ENCODE assay signal across 13 cellular contexts in genomic region chr1:31101147-31101502, GRCh38. TPM values are rescaled to one million over a fixed set of nuclear protein-coding genes. Genes with fewer than 3 reads are reported as not detected.
DNase-seq lines count a peak whose midpoint lies in the region; ATAC-seq and TF ChIP-seq lines count a peak whose summit lies in the region.
"Had no signal": no experiment of that assay in that cellular context is flagged by ENCODE, and none has a peak within 500 bp of the region (broad histone marks: within the 10 kb centered on the region; RNA-seq: fewer than 3 reads in every experiment).

No MANE protein-coding gene starts in this region.

- H3K36me3 Mint-ChIP-seq in Calu3 (ENCODE audit: insufficient read depth, unreplicated experiment): no peaks in the 10 kb centered on the region
- H3K36me3 Mint-ChIP-seq: activated naive CD8-positive, alpha-beta T cell treated with anti-CD3 and anti-CD28 coated beads, Interleukin-2, amount 10 ng/mL, durations not matched to agents 7 days and 5 days had no signal

- H3K4me2 ChIP-seq in osteoblast (ENCODE audit: insufficient read depth, low read length): peak overlapping the region; percentile 68

- no peaks in the 10 kb centered on the region for H3K36me3 ChIP-seq in osteoblast (ENCODE audit: insufficient read depth, low read length)

- TF ChIP-seq CTCF in osteoblast (IDR thresholded peaks at IDR 0.05; ENCODE audit: extremely low read depth, low read depth, low read length): no peak
- TF ChIP-seq CTCF in Calu3 (IDR thresholded peaks at IDR 0.05; ENCODE audit: unreplicated experiment): no peak

- H3K79me2 ChIP-seq in osteoblast (ENCODE audit: insufficient read depth, low read length): no peaks in the 10 kb centered on the region

- H3K9me3 Mint-ChIP-seq in Calu3 (ENCODE audit: low read depth, unreplicated experiment): no peaks in the 10 kb centered on the region
- H3K9me3 Mint-ChIP-seq: activated B cell treated with CpG ODN at 0.5 μM for 24 hours; activated naive CD8-positive, alpha-beta T cell treated with anti-CD3 and anti-CD28 coated beads, Interleukin-2, amount 10 ng/mL, durations not matched to agents 7 days and 5 days had no signal

- peak overlapping the region; percentile 51 for H3K27ac ChIP-seq in osteoblast (ENCODE audit: low read depth, low read length)

- intact Hi-C loops in Calu3 (cut with micrococcal nuclease; ENCODE audit: unreplicated experiment): no loop called here

- peak; percentile 23 for ATAC-seq in esophagus mucosa
- ATAC-seq in HG02678 (IDR thresholded peaks at IDR 0.05; ENCODE audit: unreplicated experiment): no peak

- CTCF ChIA-PET in Calu3 (lab: Charles Lee): no interaction called here

- H3K27ac Mint-ChIP-seq in Calu3 (ENCODE audit: unreplicated experiment): no peak overlapping the region
- H3K27ac Mint-ChIP-seq: activated B cell treated with CpG ODN at 0.5 μM for 24 hours; activated naive CD8-positive, alpha-beta T cell treated with anti-CD3 and anti-CD28 coated beads, Interleukin-2, amount 10 ng/mL, durations not matched to agents 7 days and 5 days had no signal

- no peaks in the 10 kb centered on the region for H3K9me3 ChIP-seq in osteoblast (ENCODE audit: low read depth, low read length)

- no TSS peak for BruUV-seq in Calu3 (replicated peaks; lab: Mats Ljungman, UMichigan)

- H3K4me1 Mint-ChIP-seq in Calu3 (ENCODE audit: low read depth, unreplicated experiment): peaks cover 19% of the 10 kb centered on the region
- H3K4me1 Mint-ChIP-seq: activated B cell treated with CpG ODN at 0.5 μM for 24 hours; activated naive CD8-positive, alpha-beta T cell treated with anti-CD3 and anti-CD28 coated beads, Interleukin-2, amount 10 ng/mL, durations not matched to agents 7 days and 5 days had no signal

- no peak overlapping the region for H3K4me3 Mint-ChIP-seq in Calu3 (ENCODE audit: low read depth, unreplicated experiment)
- H3K4me3 Mint-ChIP-seq: activated B cell treated with CpG ODN at 0.5 μM for 24 hours; activated naive CD8-positive, alpha-beta T cell treated with anti-CD3 and anti-CD28 coated beads, Interleukin-2, amount 10 ng/mL, durations not matched to agents 7 days and 5 days had no signal

- H3K4me1 ChIP-seq in osteoblast (ENCODE audit: insufficient read depth, low read length): peaks cover 16% of the 10 kb centered on the region

- H3K27me3 ChIP-seq in osteoblast (ENCODE audit: insufficient read depth, low read length): no peaks in the 10 kb centered on the region

- H2AFZ ChIP-seq in osteoblast (ENCODE audit: low read length): peak overlapping the region; percentile 56

- no peak overlapping the region for H3K4me3 ChIP-seq in osteoblast (ENCODE audit: insufficient read depth, low read length)
- H3K4me3 ChIP-seq: skin epidermis had no signal

- no peaks in the 10 kb centered on the region for H3K27me3 Mint-ChIP-seq in Calu3 (ENCODE audit: unreplicated experiment)
- H3K27me3 Mint-ChIP-seq: activated naive CD8-positive, alpha-beta T cell treated with anti-CD3 and anti-CD28 coated beads, Interleukin-2, amount 10 ng/mL, durations not matched to agents 7 days and 5 days had no signal

- H4K20me1 ChIP-seq in osteoblast (ENCODE audit: insufficient read depth, low read length): no peaks in the 10 kb centered on the region

- DNase-seq in EL (peak; percentile 72), NCI-H226 (peak; percentile 65), osteoblast (ENCODE audit: insufficient read length, low spot score, missing footprints) (peak; percentile 61), Calu3 (no peak), cerebellar cortex (ENCODE audit: low spot score) (no peak)
- DNase-seq in stimulated activated CD8-positive, alpha-beta memory T cell treated with anti-CD3 and anti-CD28 coated beads, Interleukin-4, amount 100 ng/mL, for 48 hours: no peak
- DNase-seq: activated B cell treated with CpG ODN at 0.5 μM for 24 hours; activated naive CD8-positive, alpha-beta T cell treated with anti-CD3 and anti-CD28 coated beads, Interleukin-2, amount 10 ng/mL, durations not matched to agents 7 days and 5 days; GDM1; NCI-H524 treated with DMSO at 0.1 percent for 48 hours had no signal

RNA-seq across cellular contexts. Expression of gene PUM1, which starts 35.6 kb away (rescaled TPM):
- total RNA-seq in esophagus mucosa: 63.0 TPM
- 68.8 and 69.5 TPM in 2 replicates for total RNA-seq in osteoblast
- total RNA-seq in Calu3 (2022): 161 and 163 TPM in 2 replicates

Comparison
In these comparisons a context has a peak if more than half of its experiments do, and no peak if none do; other contexts are left out.
1. DNase-seq: peak in EL (single experiment), NCI-H226 (single experiment) and osteoblast (single experiment); none in stimulated activated CD8-positive, alpha-beta memory T cell treated with anti-CD3 and anti-CD28 coated beads, Interleukin-4, amount 100 ng/mL, for 48 hours (single experiment), Calu3 (single experiment) and cerebellar cortex (single experiment).